Comparison of ENCODE assay signal across 7 cellular contexts in the genomic region with DNA sequence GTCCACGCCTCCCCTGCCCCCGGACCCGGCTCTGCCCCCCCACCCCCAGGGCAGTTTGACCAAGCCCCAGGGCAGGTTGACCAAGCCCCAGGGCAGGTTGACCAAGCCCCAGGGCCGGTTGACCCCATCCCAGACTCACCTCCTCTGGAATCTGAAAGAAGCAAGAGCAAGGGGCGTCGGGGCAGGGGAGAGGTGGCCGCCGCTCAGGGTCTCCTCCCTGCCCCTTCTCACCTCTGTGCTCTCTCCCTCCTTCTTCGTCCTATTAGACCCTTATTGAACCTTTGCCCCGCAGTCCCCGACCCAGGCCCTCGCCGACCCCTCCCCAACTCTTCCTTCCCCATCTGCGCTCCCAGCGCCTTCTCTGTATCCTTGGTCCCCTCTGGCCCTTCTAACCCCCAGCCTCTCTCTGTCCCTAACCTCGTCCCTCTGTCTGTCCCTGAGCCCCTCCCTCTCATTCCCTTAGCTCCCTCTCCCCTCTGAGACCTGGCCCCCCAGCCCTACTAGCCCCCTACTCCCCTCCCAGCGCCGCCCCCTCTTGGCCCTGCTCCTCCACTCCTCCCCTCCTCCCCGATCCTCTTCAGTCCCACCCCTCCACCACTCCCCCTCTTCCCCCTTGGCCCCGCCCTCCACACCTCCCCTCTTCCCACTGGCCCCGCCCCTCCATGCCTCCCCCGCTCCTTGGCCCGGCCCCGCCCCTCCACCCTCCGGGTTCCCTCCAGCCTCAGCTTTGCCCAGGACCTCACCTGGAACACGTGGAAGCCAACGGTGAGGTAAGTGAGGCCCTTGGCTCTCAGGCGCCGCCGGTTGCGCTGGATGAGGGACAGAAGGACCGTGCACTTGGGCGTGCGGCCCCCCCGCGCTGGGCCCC.
DNase-seq lines count a peak whose midpoint lies in the region; ATAC-seq and TF ChIP-seq lines count a peak whose summit lies in the region.

No MANE protein-coding gene starts in this region.

- no peaks in the 10 kb centered on the region for H4K20me1 ChIP-seq in OCI-LY1 (ENCODE audit: insufficient read depth, low read length)

- DNase-seq in GM19238 (ENCODE audit: insufficient read length, low spot score) (peak; percentile 59), hepatic stellate cell (ENCODE audit: low spot score) (peak; percentile 55)
- DNase-seq in activated gamma-delta T cell treated with anti-CD3 and anti-CD28 coated beads, Interleukin-2, amount 50 U/mL, for 16 hours (ENCODE audit: low read depth): peak; percentile 45
- DNase-seq in stimulated activated CD4-positive, alpha-beta T cell treated with anti-CD3 and anti-CD28 coated beads, Interleukin-1b, Interleukin-23, amount 100 ng/mL, for 1 hour (ENCODE audit: low read depth in 2 of 2): peak; percentile 34 to 52

- H3K27me3 ChIP-seq in OCI-LY1 (ENCODE audit: insufficient read depth, low read length): no peaks in the 10 kb centered on the region

- H3K79me2 ChIP-seq in OCI-LY1 (ENCODE audit: insufficient read depth, low read length): no peaks in the 10 kb centered on the region

- peaks cover 3% of the 10 kb centered on the region; the same call in 1 of the 2 replicates for H3K36me3 ChIP-seq in OCI-LY1 (ENCODE audit: insufficient read depth, low read length)

- ATAC-seq in HG02973 (IDR thresholded peaks at IDR 0.05; ENCODE audit: unreplicated experiment) (no peak), GM21723 (IDR thresholded peaks at IDR 0.05; ENCODE audit: unreplicated experiment) (no peak)

- H3F3A ChIP-seq in OCI-LY1 (ENCODE audit: insufficient read depth, low read length): no peaks in the 10 kb centered on the region

- peak overlapping the region; percentile 70 for H3K4me2 ChIP-seq in OCI-LY1 (ENCODE audit: low read length)

- no peaks in the 10 kb centered on the region for H3K9me2 ChIP-seq in OCI-LY1 (ENCODE audit: low read depth, low read length)

- no peaks in the 10 kb centered on the region for H3K9me3 ChIP-seq in OCI-LY1 (ENCODE audit: low read length)

- TF ChIP-seq CTCF in OCI-LY1 (IDR thresholded peaks at IDR 0.05; ENCODE audit: low read length): no peak

- peaks cover 26% of the 10 kb centered on the region for H3K4me1 ChIP-seq in OCI-LY1 (ENCODE audit: insufficient read depth, low read length, severe bottlenecking)

- no peak overlapping the region for H3K9ac ChIP-seq in OCI-LY1 (ENCODE audit: low read length)

- H3K27ac ChIP-seq in OCI-LY1 (ENCODE audit: low read depth, low read length, poor library complexity, severe bottlenecking): no peak overlapping the region

- H2AFZ ChIP-seq in OCI-LY1 (ENCODE audit: low read length): no peak overlapping the region

- peak overlapping the region; percentile 61 for H3K4me3 ChIP-seq in OCI-LY1 (ENCODE audit: low read depth, low read length, poor library complexity, severe bottlenecking)
